8 cellular contexts compared by ENCODE assay signal in the genomic region with DNA sequence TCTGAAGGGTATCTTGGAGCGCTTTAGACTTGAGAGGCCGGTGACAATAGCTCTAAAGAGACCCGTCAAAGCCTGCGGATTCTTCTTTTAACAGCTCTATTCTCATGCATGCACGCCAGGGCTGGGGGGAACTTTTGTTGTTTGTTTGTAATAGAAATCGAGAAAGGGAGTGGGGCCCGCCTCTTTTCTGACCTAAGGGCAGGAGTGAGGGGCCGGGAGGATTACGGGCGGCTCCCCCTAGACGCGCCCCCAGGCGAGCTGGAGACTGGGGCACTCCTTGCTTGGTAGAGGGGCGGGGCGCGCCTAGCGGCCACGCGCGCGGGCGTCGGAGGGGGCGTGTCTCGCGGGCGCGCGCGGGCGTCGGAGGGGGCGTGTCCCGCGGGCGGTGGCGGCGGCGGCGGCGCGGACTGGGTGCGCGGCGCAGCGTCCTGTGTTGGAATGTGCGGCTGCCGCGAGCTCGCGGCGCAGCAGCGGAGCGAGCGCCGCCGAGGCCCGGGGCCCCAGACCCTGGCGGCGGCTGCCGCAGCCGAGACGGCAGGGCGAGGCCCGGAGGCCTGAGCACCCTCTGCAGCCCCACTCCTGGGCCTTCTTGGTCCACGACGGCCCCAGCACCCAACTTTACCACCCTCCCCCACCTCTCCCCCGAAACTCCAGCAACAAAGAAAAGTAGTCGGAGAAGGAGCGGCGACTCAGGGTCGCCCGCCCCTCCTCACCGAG. TPM values are rescaled to one million over a fixed set of nuclear protein-coding genes. Genes with fewer than 3 reads are reported as not detected.
DNase-seq lines count a peak whose midpoint lies in the region; ATAC-seq, FAIRE-seq and TF ChIP-seq lines count a peak whose summit lies in the region.

A gene with protein sequence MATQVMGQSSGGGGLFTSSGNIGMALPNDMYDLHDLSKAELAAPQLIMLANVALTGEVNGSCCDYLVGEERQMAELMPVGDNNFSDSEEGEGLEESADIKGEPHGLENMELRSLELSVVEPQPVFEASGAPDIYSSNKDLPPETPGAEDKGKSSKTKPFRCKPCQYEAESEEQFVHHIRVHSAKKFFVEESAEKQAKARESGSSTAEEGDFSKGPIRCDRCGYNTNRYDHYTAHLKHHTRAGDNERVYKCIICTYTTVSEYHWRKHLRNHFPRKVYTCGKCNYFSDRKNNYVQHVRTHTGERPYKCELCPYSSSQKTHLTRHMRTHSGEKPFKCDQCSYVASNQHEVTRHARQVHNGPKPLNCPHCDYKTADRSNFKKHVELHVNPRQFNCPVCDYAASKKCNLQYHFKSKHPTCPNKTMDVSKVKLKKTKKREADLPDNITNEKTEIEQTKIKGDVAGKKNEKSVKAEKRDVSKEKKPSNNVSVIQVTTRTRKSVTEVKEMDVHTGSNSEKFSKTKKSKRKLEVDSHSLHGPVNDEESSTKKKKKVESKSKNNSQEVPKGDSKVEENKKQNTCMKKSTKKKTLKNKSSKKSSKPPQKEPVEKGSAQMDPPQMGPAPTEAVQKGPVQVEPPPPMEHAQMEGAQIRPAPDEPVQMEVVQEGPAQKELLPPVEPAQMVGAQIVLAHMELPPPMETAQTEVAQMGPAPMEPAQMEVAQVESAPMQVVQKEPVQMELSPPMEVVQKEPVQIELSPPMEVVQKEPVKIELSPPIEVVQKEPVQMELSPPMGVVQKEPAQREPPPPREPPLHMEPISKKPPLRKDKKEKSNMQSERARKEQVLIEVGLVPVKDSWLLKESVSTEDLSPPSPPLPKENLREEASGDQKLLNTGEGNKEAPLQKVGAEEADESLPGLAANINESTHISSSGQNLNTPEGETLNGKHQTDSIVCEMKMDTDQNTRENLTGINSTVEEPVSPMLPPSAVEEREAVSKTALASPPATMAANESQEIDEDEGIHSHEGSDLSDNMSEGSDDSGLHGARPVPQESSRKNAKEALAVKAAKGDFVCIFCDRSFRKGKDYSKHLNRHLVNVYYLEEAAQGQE (plus strand): TSS at position 412 of the 717 bp plus-strand sequence. CDS start 2,739 bp downstream, outside the sequence.

- H3K36me3 Mint-ChIP-seq in astrocyte (ENCODE audit: low read depth, unreplicated experiment) = no peaks in the 10 kb centered on the region

- peak; percentile 49 to 71 for TF ChIP-seq POLR2A in uterus (IDR thresholded peaks at IDR 0.05)

- peak within 1 kb of the TSS; percentile 90 for H3K4me3 Mint-ChIP-seq in astrocyte (ENCODE audit: unreplicated experiment)

- peak within 1 kb of the TSS; percentile 86; the same call in 1 of the 2 replicates for H2AFZ ChIP-seq in Karpas-422 (ENCODE audit: low read length)
- peak within 1 kb of the TSS; percentile 87 for H2AFZ ChIP-seq in astrocyte (ENCODE audit: low read depth, low read length)

- intact Hi-C loops in uterus (cut with DNase I; ENCODE audit: low total_unique reads) = no loop called here

- H3K9ac ChIP-seq in Karpas-422 (ENCODE audit: low read length) (peak within 1 kb of the TSS; percentile 97), astrocyte (ENCODE audit: low read length) (peak within 1 kb of the TSS; percentile 89)

- peaks cover 2% of the 10 kb centered on the region for H3K9me3 Mint-ChIP-seq in astrocyte (ENCODE audit: unreplicated experiment)

- H3K79me2 ChIP-seq in Karpas-422 (ENCODE audit: low read length) (peaks cover 38% of the 10 kb centered on the region), astrocyte (ENCODE audit: insufficient read depth, low read length) (peaks cover 39% of the 10 kb centered on the region)

- H3K9me2 ChIP-seq in Karpas-422 (replicated peaks; ENCODE audit: insufficient read depth, low read length) = no peaks in the 10 kb centered on the region

- no peaks in the 10 kb centered on the region for H3K36me3 ChIP-seq in GM06990 (ENCODE audit: control insufficient read depth, insufficient read depth, low read length)
- peaks cover 10% of the 10 kb centered on the region; the same call in 1 of the 2 replicates for H3K36me3 ChIP-seq in Karpas-422 (ENCODE audit: insufficient read depth, low read length)
- H3K36me3 ChIP-seq in astrocyte (ENCODE audit: insufficient read depth, low read length) = peaks cover 6% of the 10 kb centered on the region
- H3K36me3 ChIP-seq in uterus = no peaks in the 10 kb centered on the region

- peak within 1 kb of the TSS; percentile 86 for H3K4me3 ChIP-seq in GM06990 (replicated peaks; ENCODE audit: low read depth, low read length)
- peak within 1 kb of the TSS; percentile 76 for H3K4me3 ChIP-seq in Karpas-422 (ENCODE audit: low read length)
- H3K4me3 ChIP-seq in astrocyte (ENCODE audit: insufficient read depth, low read depth, low read length) = peak within 1 kb of the TSS; percentile 91
- peak within 1 kb of the TSS; percentile 51 to 80 for H3K4me3 ChIP-seq in uterus

- H3K27ac ChIP-seq in Karpas-422 (ENCODE audit: low read length) (peak within 1 kb of the TSS; percentile 83), astrocyte (ENCODE audit: low read depth, low read length) (peak within 1 kb of the TSS; percentile 74), uterus (peak within 1 kb of the TSS; percentile 79 to 87)

- peaks cover 13% of the 10 kb centered on the region for H3K27me3 Mint-ChIP-seq in astrocyte (ENCODE audit: low read depth, unreplicated experiment)

- no peaks in the 10 kb centered on the region for H3K9me3 ChIP-seq in Karpas-422 (ENCODE audit: low read length)
- no peaks in the 10 kb centered on the region for H3K9me3 ChIP-seq in astrocyte (ENCODE audit: insufficient read depth, low read depth, low read length)
- H3K9me3 ChIP-seq in uterus = no peaks in the 10 kb centered on the region

- ATAC-seq in GM21825 (IDR thresholded peaks at IDR 0.05; ENCODE audit: unreplicated experiment) = peak; percentile 51

- peaks cover 19% of the 10 kb centered on the region for H3K4me1 Mint-ChIP-seq in astrocyte (ENCODE audit: low read depth, unreplicated experiment)

- TF ChIP-seq CTCF in GM06990 (IDR thresholded peaks at IDR 0.05; ENCODE audit: insufficient read depth, low read length, poor library complexity, severe bottlenecking) (no peak), astrocyte (IDR thresholded peaks at IDR 0.05; ENCODE audit: insufficient read depth, low read depth, low read length) (no peak), uterus (IDR thresholded peaks at IDR 0.05) (no peak)

- H3K27me3 ChIP-seq in GM06990 (replicated peaks; ENCODE audit: control insufficient read depth, insufficient read depth, low read length) (no peaks in the 10 kb centered on the region; the same call in none of the 2 replicates), Karpas-422 (ENCODE audit: low read length) (no peaks in the 10 kb centered on the region), astrocyte (ENCODE audit: insufficient read depth, low read length) (peaks cover 6% of the 10 kb centered on the region), uterus (no peaks in the 10 kb centered on the region)

- H4K20me1 ChIP-seq in Karpas-422 (ENCODE audit: insufficient read depth, low read depth, low read length) (no peaks in the 10 kb centered on the region), astrocyte (ENCODE audit: insufficient read depth, low read length) (peaks cover 33% of the 10 kb centered on the region)

- peak; percentile 77 for DNase-seq in GM06990 (ENCODE audit: extremely low read depth, insufficient read length)
- DNase-seq in Karpas-422 = peak; percentile 92
- peak; percentile 80 for DNase-seq in T-helper 9 cell
- DNase-seq in astrocyte (ENCODE audit: low read depth) = peak; percentile 35
- DNase-seq in hepatic stellate cell (ENCODE audit: low spot score) = peak; percentile 72
- DNase-seq in renal cortical epithelial cell (ENCODE audit: low read depth) = peak; percentile 8
- DNase-seq in uterus = peak; percentile 72 to 81

- H3K27ac Mint-ChIP-seq in astrocyte (ENCODE audit: unreplicated experiment) = peak within 1 kb of the TSS; percentile 62

- H3K4me1 ChIP-seq in Karpas-422 (ENCODE audit: low read length) (peaks cover 30% of the 10 kb centered on the region), astrocyte (ENCODE audit: insufficient read depth, low read length) (peaks cover 4% of the 10 kb centered on the region), uterus (no peaks in the 10 kb centered on the region)

- H3K4me2 ChIP-seq in Karpas-422 (ENCODE audit: low read depth, low read length, poor library complexity, severe bottlenecking) (peak within 1 kb of the TSS; percentile 89), astrocyte (ENCODE audit: low read length) (peak within 1 kb of the TSS; percentile 95)

- no peak for FAIRE-seq in astrocyte (lab: Jason Lieb, UNC)

RNA-seq across cellular contexts. Expression of the gene that starts here (rescaled TPM):
- 39.9 and 52.0 TPM in 2 replicates for total RNA-seq in Karpas-422 (2014; rRNA removed; shearing (Covaris generic); ENCODE audit: low replicate concordance)
- total RNA-seq in astrocyte = 72.5 and 74.8 TPM in 2 replicates
- 32.5 and 71.8 TPM in 2 replicates for total RNA-seq in renal cortical epithelial cell
- total RNA-seq in uterus = 10 to 100 TPM in 3 of 4 donors, 1 to 10 TPM in 1; 9.2 to 82.7 (median 27.4) TPM

Comparison
In these comparisons a context has a peak if more than half of its experiments do, and no peak if none do; other contexts are left out.
1. Peak in every context shown above with its lines: DNase-seq, ATAC-seq, H3K4me3 ChIP-seq and H3K27ac ChIP-seq.
2. DNase-seq: peak in every context shown above with its lines; median percentile 92 in Karpas-422; 80 in T-helper 9 cell; 77 in GM06990; 76 in uterus; 72 in hepatic stellate cell; 35 in astrocyte; 8 in renal cortical epithelial cell.